In the genomic region with DNA sequence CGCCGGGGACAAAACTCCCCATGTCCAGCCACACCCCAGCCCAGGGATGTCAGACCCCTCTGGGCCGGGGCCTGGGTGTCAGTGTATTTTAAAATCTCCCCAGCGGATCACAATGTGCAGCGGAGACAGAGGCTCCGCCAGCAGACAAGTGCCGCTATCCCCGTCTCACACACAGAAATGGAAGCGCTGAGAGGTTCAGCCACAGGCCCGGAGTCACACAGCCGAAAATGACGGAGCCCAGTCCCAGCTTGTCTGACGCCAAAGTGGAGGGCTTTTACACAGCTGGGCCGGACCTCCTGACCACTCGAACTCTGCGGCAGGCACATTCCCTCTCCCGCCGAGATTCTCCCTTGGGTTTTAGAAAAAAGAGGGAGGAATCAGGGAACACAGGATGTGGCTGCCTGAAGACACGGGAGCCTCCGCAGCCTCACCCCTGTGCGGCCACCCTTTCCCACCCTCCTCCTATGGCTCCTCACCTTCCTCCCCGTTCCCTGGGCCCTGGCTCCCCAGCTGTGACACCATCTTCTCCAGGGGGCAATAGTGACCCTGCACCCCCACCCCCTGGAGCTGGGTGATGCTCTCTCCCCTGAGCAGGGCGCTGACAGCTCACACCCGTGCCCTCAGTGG, we compare ENCODE assay signal across 17 cellular contexts. TPM values are rescaled to one million over a fixed set of nuclear protein-coding genes. Genes with fewer than 3 reads are reported as not detected.
DNase-seq lines count a peak whose midpoint lies in the region; ATAC-seq, FAIRE-seq and TF ChIP-seq lines count a peak whose summit lies in the region.
"Had no signal": no experiment of that assay in that cellular context is flagged by ENCODE, and none has a peak within 500 bp of the region (broad histone marks: within the 10 kb centered on the region; RNA-seq: fewer than 3 reads in every experiment).

No MANE protein-coding gene starts in this region.

- no peak overlapping the region for H2AFZ ChIP-seq in H1 (ENCODE audit: low read length)
- H2AFZ ChIP-seq in trophoblast cell (ENCODE audit: insufficient read depth, low read length, poor library complexity) = no peak overlapping the region
- H2AFZ ChIP-seq: GM23338 had no signal

- DNase-seq in H1 (ENCODE audit: low read depth in 1 of 2, low spot score in 2 of 2) (no peak), right lobe of liver (no peak), progenitor cell of endocrine pancreas (ENCODE audit: low spot score, unreplicated experiment) (no peak), erythroblast (lab: John Stamatoyannopoulos, UW) (no peak), trophoblast cell (no peak)
- DNase-seq in activated T-cell treated with anti-CD3 and anti-CD28 coated beads, Interleukin-2, amount 50 U/mL, for 1 hour = no peak
- DNase-seq: AML-193; Caco-2; CD8-positive, alpha-beta memory T cell; DND-41; GDM1; H9 had no signal

- no peak overlapping the region for H4K91ac ChIP-seq in H1 (replicated peaks; ENCODE audit: insufficient read length, low read length)
- H4K91ac ChIP-seq in trophoblast cell (ENCODE audit: low read depth, low read length) = no peak overlapping the region

- no peaks in the 10 kb centered on the region for H3K23me2 ChIP-seq in H1 (ENCODE audit: low read depth, low read length)

- no peak overlapping the region for H3K4me2 ChIP-seq in H1 (ENCODE audit: insufficient read depth in 1 of 2, low read depth in 2 of 2, low read length in 2 of 2)
- no peak overlapping the region for H3K4me2 ChIP-seq in trophoblast cell (ENCODE audit: low read length)
- H3K4me2 ChIP-seq: BLaER1, GM23338 had no signal

- CTCF ChIA-PET in H1 (lab: Charles Lee; ENCODE audit: partially characterized antibody) = interaction anchor here (1.9 to 2.2 kb wide), 2 partner anchors 10 to 20 kb away, joined by 10 to 13 read pairs; no protein-coding TSS in a partner anchor

- no peak overlapping the region for H2BK15ac ChIP-seq in H1 (ENCODE audit: low read length)

- H3K4me3 Mint-ChIP-seq in progenitor cell of endocrine pancreas (ENCODE audit: low read depth) = no peak overlapping the region
- H3K4me3 Mint-ChIP-seq: CD8-positive, alpha-beta memory T cell; GM23338; H9 had no signal

- H2AK5ac ChIP-seq in H1 (ENCODE audit: low read depth, low read length) (no peak overlapping the region), trophoblast cell (ENCODE audit: low read length) (no peak overlapping the region)

- intact Hi-C loops in right lobe of liver (cut with DNase I) = no loop called here

- no peaks in the 10 kb centered on the region for H3K27me3 Mint-ChIP-seq in progenitor cell of endocrine pancreas
- H3K27me3 Mint-ChIP-seq: CD8-positive, alpha-beta memory T cell had no signal

- H3K4me1 ChIP-seq in H1 (replicated peaks in 1 of 4; ENCODE audit: control insufficient read depth in 3 of 4, insufficient read depth in 4 of 4, low read length in 3 of 4) (no peaks in the 10 kb centered on the region), right lobe of liver (peaks cover 0 to 83% (median 36%) of the 10 kb centered on the region in 4 donors), trophoblast cell (ENCODE audit: control insufficient read depth in 1 of 2, insufficient read depth in 2 of 2, low read length in 2 of 2) (peaks cover 9 to 12% of the 10 kb centered on the region in 2 experiments)

- TF ChIP-seq RAD21 in H1 (IDR thresholded peaks at IDR 0.05 in 1 of 2, conservative IDR thresholded peaks at IDR 0.05 in 1 of 2; ENCODE audit: low read depth in 2 of 2, low read length in 2 of 2) = no peak

- POLR2A ChIA-PET in H1 (lab: Charles Lee; ENCODE audit: partially characterized antibody) = no interaction called here

- no peaks in the 10 kb centered on the region for H3K79me1 ChIP-seq in H1 (ENCODE audit: low read depth, low read length)
- H3K79me1 ChIP-seq in trophoblast cell (ENCODE audit: low read length) = no peaks in the 10 kb centered on the region

- no peak overlapping the region for H3K4ac ChIP-seq in H1 (replicated peaks; ENCODE audit: insufficient read length, low read depth, low read length)
- no peak overlapping the region for H3K4ac ChIP-seq in trophoblast cell (ENCODE audit: low read depth, low read length)

- no peak for TF ChIP-seq POLR2A in H1 (IDR thresholded peaks at IDR 0.05; ENCODE audit: control extremely low read depth in 1 of 2, low read depth in 2 of 2, low read length in 2 of 2)
- no peak for TF ChIP-seq POLR2A in right lobe of liver (IDR thresholded peaks at IDR 0.05)
- TF ChIP-seq POLR2A in erythroblast (IDR thresholded peaks at IDR 0.05; ENCODE audit: low read length) = no peak

- no peak for FAIRE-seq in H1 (lab: Jason Lieb, UNC)
- FAIRE-seq: GM12892 had no signal

- no peaks in the 10 kb centered on the region for H3K79me2 ChIP-seq in H1 (ENCODE audit: control insufficient read depth in 1 of 2, insufficient read depth in 2 of 2, low read length in 2 of 2)
- no peaks in the 10 kb centered on the region for H3K79me2 ChIP-seq in trophoblast cell (ENCODE audit: control insufficient read depth, insufficient read depth, low read length, poor library complexity)

- no peak overlapping the region for H2BK120ac ChIP-seq in H1 (replicated peaks; ENCODE audit: low read depth, low read length)
- no peak overlapping the region for H2BK120ac ChIP-seq in trophoblast cell (ENCODE audit: insufficient read depth, low read length, poor library complexity)

- H3K36me3 Mint-ChIP-seq in progenitor cell of endocrine pancreas (ENCODE audit: insufficient read depth) = no peaks in the 10 kb centered on the region
- H3K36me3 Mint-ChIP-seq: CD8-positive, alpha-beta memory T cell had no signal

- H2BK20ac ChIP-seq in H1 (ENCODE audit: low read length) = no peak overlapping the region

- peaks cover 0 to 2% of the 10 kb centered on the region in 2 experiments for H4K20me1 ChIP-seq in H1 (replicated peaks in 1 of 2; ENCODE audit: control insufficient read depth in 1 of 2, insufficient read depth in 2 of 2, low read length in 2 of 2)
- H4K20me1 ChIP-seq: BLaER1 had no signal

- H3K36me3 ChIP-seq in H1 (ENCODE audit: control insufficient read depth in 2 of 4, insufficient read depth in 4 of 4, low read length in 3 of 4) (no peaks in the 10 kb centered on the region), right lobe of liver (no peaks in the 10 kb centered on the region), trophoblast cell (ENCODE audit: control insufficient read depth in 1 of 2, insufficient read depth in 2 of 2, low read length in 2 of 2) (no peaks in the 10 kb centered on the region)
- H3K36me3 ChIP-seq: BLaER1 had no signal

- WGBS in H1 (ENCODE audit: extremely low coverage in 1 of 2, insufficient coverage in 1 of 2, insufficient read length in 1 of 2, insufficient replicate concordance in 2 of 2, low coverage in 1 of 2, low lambda C conversion rate in 2 of 2, missing lambda C conversion rate in 1 of 2), 2 experiments = 89% methylated on average over 24 of the region's 24 CpGs; no CpG with 5 or more reads in 1 of the 2 experiments
- WGBS in right lobe of liver (ENCODE audit: insufficient coverage, low coverage, low lambda C conversion rate, missing lambda C conversion rate) = 40% methylated on average over 14 of the region's 24 CpGs
- no CpG with 5 or more reads among the region's 24 CpGs for WGBS in trophoblast cell (ENCODE audit: extremely low coverage, insufficient coverage, insufficient read length)

- H2BK5ac ChIP-seq in H1 (ENCODE audit: low read depth, low read length) (no peak overlapping the region), trophoblast cell (ENCODE audit: low read depth, low read length, poor library complexity) (no peak overlapping the region)

- no peak overlapping the region for H3K4me3 ChIP-seq in H1 (ENCODE audit: extremely low read depth in 1 of 4, insufficient read depth in 2 of 4, low read depth in 3 of 4, low read length in 4 of 4)
- H3K4me3 ChIP-seq in right lobe of liver = peak overlapping the region in 2 of 3 donors; percentile 22 to 59
- no peak overlapping the region for H3K4me3 ChIP-seq in trophoblast cell (ENCODE audit: low read depth, low read length)
- H3K4me3 ChIP-seq: BLaER1, GM23338 had no signal

- no peak for ATAC-seq in right lobe of liver
- ATAC-seq: GM23338 had no signal

- no peaks in the 10 kb centered on the region for H3K9me3 ChIP-seq in H1 (ENCODE audit: insufficient read depth in 2 of 2, low read depth in 1 of 2, low read length in 1 of 2)
- H3K9me3 ChIP-seq in right lobe of liver = no peaks in the 10 kb centered on the region
- peaks cover 3% of the 10 kb centered on the region for H3K9me3 ChIP-seq in trophoblast cell (ENCODE audit: insufficient read depth, low read depth, low read length)
- H3K9me3 ChIP-seq: BLaER1, Caco-2 had no signal

- TF ChIP-seq CTCF in VCaP (conservative IDR thresholded peaks at IDR 0.05) = no peak
- TF ChIP-seq CTCF in H1 (IDR thresholded peaks at IDR 0.05; ENCODE audit: control extremely low read depth in 1 of 3, insufficient read depth in 1 of 3, low read depth in 1 of 3, low read length in 3 of 3) = no peak
- TF ChIP-seq CTCF in right lobe of liver (IDR thresholded peaks at IDR 0.05) = no peak
- no peak for TF ChIP-seq CTCF in progenitor cell of endocrine pancreas (IDR thresholded peaks at IDR 0.05; ENCODE audit: unreplicated experiment)

- H3K27me3 ChIP-seq in H1 (replicated peaks in 1 of 4; ENCODE audit: control insufficient read depth in 3 of 4, extremely low read depth in 1 of 4, insufficient read depth in 3 of 4, low read length in 3 of 4) (no peaks in the 10 kb centered on the region; a peak in 1 of 7 replicates), right lobe of liver (no peaks in the 10 kb centered on the region), trophoblast cell (ENCODE audit: insufficient read depth, low read length) (no peaks in the 10 kb centered on the region)
- H3K27me3 ChIP-seq: BLaER1 had no signal

- H2BK12ac ChIP-seq in H1 (ENCODE audit: low read depth, low read length) (no peak overlapping the region), trophoblast cell (ENCODE audit: low read length) (no peak overlapping the region)

- no peak overlapping the region for H3K56ac ChIP-seq in H1 (replicated peaks; ENCODE audit: insufficient read length, low read depth, low read length)

- H3K23ac ChIP-seq in H1 (ENCODE audit: insufficient read length) = no peak overlapping the region
- no peak overlapping the region for H3K23ac ChIP-seq in trophoblast cell (ENCODE audit: low read length)

- H3K4me1 Mint-ChIP-seq in progenitor cell of endocrine pancreas (ENCODE audit: low read depth) = peaks cover 32% of the 10 kb centered on the region
- H3K4me1 Mint-ChIP-seq: CD8-positive, alpha-beta memory T cell; GM23338 had no signal

- H3K9me3 Mint-ChIP-seq in progenitor cell of endocrine pancreas (ENCODE audit: low read depth) = no peaks in the 10 kb centered on the region
- H3K9me3 Mint-ChIP-seq: CD8-positive, alpha-beta memory T cell; H9 had no signal

- H3K18ac ChIP-seq in H1 (ENCODE audit: extremely low read depth, low read length) = no peak overlapping the region
- H3K18ac ChIP-seq in trophoblast cell (ENCODE audit: low read length) = no peak overlapping the region

- H3K9ac ChIP-seq in H1 (replicated peaks in 1 of 4; ENCODE audit: extremely low read depth in 1 of 4, low read depth in 3 of 4, low read length in 3 of 4) = no peak overlapping the region
- no peak overlapping the region for H3K9ac ChIP-seq in trophoblast cell (ENCODE audit: low read length)
- H3K9ac ChIP-seq: BLaER1 had no signal

- peak overlapping the region; percentile 5; the same call in 1 of the 2 replicates for H4K8ac ChIP-seq in H1 (ENCODE audit: extremely low read depth, insufficient read depth, low read length)
- no peak overlapping the region for H4K8ac ChIP-seq in trophoblast cell (ENCODE audit: low read depth, low read length)

- TF ChIP-seq EP300 in H1 (IDR thresholded peaks at IDR 0.05; ENCODE audit: borderline replicate concordance in 1 of 2, low read depth in 2 of 2, low read length in 2 of 2) = no peak

- no peak overlapping the region for H4K5ac ChIP-seq in H1 (ENCODE audit: insufficient read length, low read depth, low read length)

- H4K12ac ChIP-seq in trophoblast cell (ENCODE audit: low read depth, low read length) = no peak overlapping the region

- peak overlapping the region; percentile 75 for H3K27ac ChIP-seq in VCaP
- no peak overlapping the region for H3K27ac ChIP-seq in H1 (ENCODE audit: low read depth, low read length)
- H3K27ac ChIP-seq in right lobe of liver = peak overlapping the region; percentile 68 to 82 (median 78)
- no peak overlapping the region for H3K27ac ChIP-seq in trophoblast cell (ENCODE audit: low read depth, low read length)
- H3K27ac ChIP-seq: BLaER1 had no signal

- H3K14ac ChIP-seq in H1 (ENCODE audit: insufficient read length) = no peak overlapping the region
- no peak overlapping the region for H3K14ac ChIP-seq in trophoblast cell (ENCODE audit: low read length)

- peak overlapping the region; percentile 47 for H3K27ac Mint-ChIP-seq in progenitor cell of endocrine pancreas
- H3K27ac Mint-ChIP-seq: CD8-positive, alpha-beta memory T cell; GM23338 had no signal

RNA-seq across cellular contexts. Expression of a gene that starts 6.8 kb away (rescaled TPM):
- 0.48 and 0.58 TPM in 2 replicates for total RNA-seq in H1 (2021; fragmentation: NEBNext Ultra II Directional; extraction: Animal tissue kit (Norgen Biotek cat#: 25700))
- polyA plus RNA-seq in H1 (2011; rRNA removed) = 0.76 and 1.5 TPM in 2 replicates
- polyA plus RNA-seq in H1 (2011; cell fraction: cytosol; rRNA removed) = 1.2 TPM
- 2.4 TPM for polyA plus RNA-seq in H1 (2011; cell fraction: nucleus; rRNA removed)
- polyA plus RNA-seq in H1 (2012, experiment 1 of 2) = 0.53 to 0.86 TPM (median 0.70 TPM) in 4 replicates
- 0.34 TPM for polyA plus RNA-seq in H1 (2012, experiment 2 of 2)
- 0.34 TPM for polyA plus RNA-seq in H1 (2013, experiment 1 of 2)
- 0.48 TPM for polyA plus RNA-seq in H1 (2013, experiment 2 of 2)
- polyA minus RNA-seq in H1 (2011; rRNA and poly(A)+ RNA removed) = 0.16 and 0.22 TPM in 2 replicates
- polyA minus RNA-seq in H1 (2011; cell fraction: cytosol; rRNA and poly(A)+ RNA removed) = 0.59 TPM
- polyA minus RNA-seq in H1 (2011; cell fraction: nucleus; rRNA and poly(A)+ RNA removed) = 2.5 TPM
- total RNA-seq in right lobe of liver (100 to 1,000 TPM in 1 of 6 experiments, 10 to 100 TPM in 5; 40.1 to 170 (median 53.9) TPM), progenitor cell of endocrine pancreas (2.3 and 2.7 TPM in 2 replicates)
- 1.3 and 1.5 TPM in 2 replicates for polyA plus RNA-seq in trophoblast cell (2013)

RNA-seq across cellular contexts. Expression of a gene that starts 21.8 kb away (rescaled TPM):
- total RNA-seq in H1 (2021; fragmentation: NEBNext Ultra II Directional; extraction: Animal tissue kit (Norgen Biotek cat#: 25700)) = 2.0 and 3.6 TPM in 2 replicates
- 4.2 and 7.5 TPM in 2 replicates for polyA plus RNA-seq in H1 (2011; rRNA removed)
- 5.4 TPM for polyA plus RNA-seq in H1 (2011; cell fraction: cytosol; rRNA removed)
- 27.9 TPM for polyA plus RNA-seq in H1 (2011; cell fraction: nucleus; rRNA removed)
- polyA plus RNA-seq in H1 (2012, experiment 1 of 2) = 3.8 to 7.5 TPM (median 5.9 TPM) in 4 replicates
- polyA plus RNA-seq in H1 (2012, experiment 2 of 2) = 2.7 TPM
- 3.8 TPM for polyA plus RNA-seq in H1 (2013, experiment 1 of 2)
- 4.0 TPM for polyA plus RNA-seq in H1 (2013, experiment 2 of 2)
- polyA minus RNA-seq in H1 (2011; rRNA and poly(A)+ RNA removed) = 2.3 and 3.2 TPM in 2 replicates
- polyA minus RNA-seq in H1 (2011; cell fraction: cytosol; rRNA and poly(A)+ RNA removed) = 2.6 TPM
- 4.1 TPM for polyA minus RNA-seq in H1 (2011; cell fraction: nucleus; rRNA and poly(A)+ RNA removed)
- total RNA-seq in right lobe of liver (10 to 100 TPM in 3 of 6 experiments, 1 to 10 TPM in 2, under 1 TPM in 1; 0.56 to 26.8 (median 7.1) TPM), progenitor cell of endocrine pancreas (4.4 and 4.6 TPM in 2 replicates)
- 0.22 and 0.26 TPM in 2 replicates for polyA plus RNA-seq in trophoblast cell (2013)
- total RNA-seq: CD8-positive, alpha-beta memory T cell; HT-29 had no signal
- polyA plus RNA-seq: CD8-positive, alpha-beta memory T cell had no signal

RNA-seq across cellular contexts. Expression of a gene that starts 47.4 kb away (rescaled TPM):
- 5.8 and 7.0 TPM in 2 replicates for total RNA-seq in H1 (2021; fragmentation: NEBNext Ultra II Directional; extraction: Animal tissue kit (Norgen Biotek cat#: 25700))
- polyA plus RNA-seq in H1 (2011; rRNA removed) = 3.7 and 4.6 TPM in 2 replicates
- polyA plus RNA-seq in H1 (2011; cell fraction: cytosol; rRNA removed) = 3.9 TPM
- polyA plus RNA-seq in H1 (2011; cell fraction: nucleus; rRNA removed) = 12.8 TPM
- polyA plus RNA-seq in H1 (2012, experiment 1 of 2) = 3.2 to 3.9 TPM (median 3.6 TPM) in 4 replicates
- polyA plus RNA-seq in H1 (2012, experiment 2 of 2) = 1.7 TPM
- 3.0 TPM for polyA plus RNA-seq in H1 (2013, experiment 1 of 2)
- 2.4 TPM for polyA plus RNA-seq in H1 (2013, experiment 2 of 2)
- polyA minus RNA-seq in H1 (2011; rRNA and poly(A)+ RNA removed) = 18.3 and 19.3 TPM in 2 replicates
- polyA minus RNA-seq in H1 (2011; cell fraction: cytosol; rRNA and poly(A)+ RNA removed) = 6.3 TPM
- polyA minus RNA-seq in H1 (2011; cell fraction: nucleus; rRNA and poly(A)+ RNA removed) = 26.2 TPM
- total RNA-seq in right lobe of liver (10 to 100 TPM in 5 of 6 experiments, 1 to 10 TPM in 1; 6.6 to 15.6 (median 11.3) TPM), progenitor cell of endocrine pancreas (9.4 and 9.6 TPM in 2 replicates)
- 0.89 and 0.93 TPM in 2 replicates for polyA plus RNA-seq in trophoblast cell (2013)

Comparison
In these comparisons a context has a peak if more than half of its experiments do, and no peak if none do; other contexts are left out.
1. H3K27ac ChIP-seq: peak in VCaP (single experiment) and right lobe of liver (3 of 3); none in H1 (single experiment) and trophoblast cell (single experiment).
2. H3K4me3 ChIP-seq: peak in right lobe of liver (2 of 3); none in H1 (0 of 4) and trophoblast cell (single experiment).
3. RNA of a gene that starts 6.8 kb away (total RNA-seq): 40.1 to 170 TPM in right lobe of liver; 2.3 to 2.7 TPM in progenitor cell of endocrine pancreas and 0.48 to 0.58 TPM in H1; every median in the first group is over 10 times any median in the second.